Comparison of ENCODE assay signal across 9 cellular contexts in genomic region chr21:41876928-41877652, GRCh38. TPM values are rescaled to one million over a fixed set of nuclear protein-coding genes. Genes with fewer than 3 reads are reported as not detected.
DNase-seq lines count a peak whose midpoint lies in the region; ATAC-seq and TF ChIP-seq lines count a peak whose summit lies in the region.
"Had no signal": no experiment of that assay in that cellular context is flagged by ENCODE, and none has a peak within 500 bp of the region (broad histone marks: within the 10 kb centered on the region; RNA-seq: fewer than 3 reads in every experiment).

No MANE protein-coding gene starts in this region.

- H3K4me3 ChIP-seq in BLaER1 = peak overlapping the region; percentile 90
- H3K4me3 ChIP-seq in HCT116 (replicated peaks in 1 of 2; ENCODE audit: low read depth in 1 of 2, low read length in 2 of 2) = peak overlapping the region; percentile 70 to 77; a peak in 3 of 4 replicates
- H3K4me3 ChIP-seq in ascending aorta = peak overlapping the region; percentile 87 to 97

- H4K20me1 ChIP-seq in BLaER1 (no peaks in the 10 kb centered on the region), HCT116 (ENCODE audit: insufficient read depth) (no peaks in the 10 kb centered on the region)

- POLR2A ChIA-PET in HCT116 (lab: Charles Lee) = no interaction called here

- H2AFZ ChIP-seq in HCT116 (ENCODE audit: low read depth, low read length, poor library complexity, severe bottlenecking) = no peak overlapping the region

- H3K4me3 Mint-ChIP-seq in natural killer cell = peak overlapping the region; percentile 90

- CTCF ChIA-PET in HCT116 (lab: Charles Lee) = interaction anchor here (1.3 to 1.5 kb wide), 2 partner anchors 240 to 264 kb away, joined by 5 to 6 read pairs; no protein-coding TSS in a partner anchor

- peak overlapping the region in 1 of 2 donors; percentile 65 for H3K27ac Mint-ChIP-seq in natural killer cell

- H3K9me3 Mint-ChIP-seq in natural killer cell = no peaks in the 10 kb centered on the region

- H3K4me1 ChIP-seq in BLaER1 (peaks cover 73% of the 10 kb centered on the region), HCT116 (ENCODE audit: control insufficient read depth in 1 of 2, insufficient read depth in 2 of 2, low read length in 2 of 2) (peaks cover 8 to 25% of the 10 kb centered on the region in 2 experiments), ascending aorta (peaks cover 0 to 2% of the 10 kb centered on the region in 2 donors)

- no peak for ATAC-seq in HCT116
- ATAC-seq in natural killer cell = no peak

- peak overlapping the region; percentile 100 for H3K27ac ChIP-seq in BLaER1
- no peak overlapping the region; the same call in 1 of the 2 replicates for H3K27ac ChIP-seq in HCT116 (ENCODE audit: low read depth, low read length)
- peak overlapping the region in 1 of 2 donors; percentile 81 for H3K27ac ChIP-seq in ascending aorta

- H3K27me3 Mint-ChIP-seq in natural killer cell (ENCODE audit: low read depth in 2 of 2) = no peaks in the 10 kb centered on the region

- no peaks in the 10 kb centered on the region for H3K9me3 ChIP-seq in BLaER1
- no peaks in the 10 kb centered on the region for H3K9me3 ChIP-seq in HCT116 (ENCODE audit: control insufficient read depth in 1 of 2, insufficient read depth in 1 of 2, low read depth in 1 of 2, low read length in 2 of 2)
- H3K9me3 ChIP-seq in ascending aorta = no peaks in the 10 kb centered on the region
- H3K9me3 ChIP-seq: heart left ventricle had no signal

- peaks cover 57% of the 10 kb centered on the region for H3K79me2 ChIP-seq in HCT116 (ENCODE audit: insufficient read depth, low read length)

- BruUV-seq in HCT116 (replicated peaks; lab: Mats Ljungman, UMichigan) = no TSS peak

- H3K36me3 Mint-ChIP-seq in natural killer cell = no peaks in the 10 kb centered on the region

- intact Hi-C loops in HCT116 (cut with micrococcal nuclease) (loop anchor here (5.0 to 10.0 kb wide), 2 partner anchors 75 to 238 kb away; partner anchors contain the start of gene C2CD2), ascending aorta (cut with DNase I) (loop anchor here (5.0 kb wide), 3 partner anchors 45 to 265 kb away; no protein-coding TSS in a partner anchor), natural killer cell (cut with micrococcal nuclease) (loop anchor here (5.0 kb wide), 3 partner anchors 50 to 185 kb away; partner anchors contain the start of gene ZBTB21)

- TF ChIP-seq POLR2A in HCT116 (IDR thresholded peaks at IDR 0.05; ENCODE audit: borderline replicate concordance, extremely low read depth, insufficient read depth, insufficient read length) = no peak

- TF ChIP-seq CTCF in HCT116 (IDR thresholded peaks at IDR 0.05 in 2 of 3, conservative IDR thresholded peaks at IDR 0.05 in 1 of 3; ENCODE audit: borderline replicate concordance in 1 of 3, insufficient read depth in 1 of 3, low read depth in 2 of 3, low read length in 2 of 3) (no peak), ascending aorta (IDR thresholded peaks at IDR 0.05) (no peak), natural killer cell (IDR thresholded peaks at IDR 0.05) (no peak)

- H3K4me2 ChIP-seq in BLaER1 (peak overlapping the region; percentile 82), HCT116 (ENCODE audit: low read length) (peak overlapping the region; percentile 85)

- DNase-seq in HCT116 (ENCODE audit: low read depth, low spot score) (no peak), ascending aorta (ENCODE audit: low spot score in 2 of 2) (no peak), natural killer cell (no peak), NCI-H1092 treated with DMSO at 0.1 percent for 48 hours (lab: John Stamatoyannopoulos, UW) (no peak), HCEC 1CT (no peak), NCI-H128 (lab: John Stamatoyannopoulos, UW; ENCODE audit: unreplicated experiment) (no peak), GOT3 (lab: John Stamatoyannopoulos, UW) (no peak)
- DNase-seq: heart left ventricle had no signal

- no peaks in the 10 kb centered on the region for H3K9me2 ChIP-seq in HCT116 (ENCODE audit: insufficient read depth)

- H3K4me1 Mint-ChIP-seq in natural killer cell = peaks cover 23 to 40% of the 10 kb centered on the region in 2 donors

- TF ChIP-seq RAD21 in HCT116 (IDR thresholded peaks at IDR 0.05; ENCODE audit: low read depth) = no peak

- H3K9ac ChIP-seq in BLaER1 (peak overlapping the region; percentile 100), HCT116 (ENCODE audit: low read length) (peak overlapping the region; percentile 88; the same call in 1 of the 2 replicates)

- RAD21 ChIA-PET in HCT116 (lab: Charles Lee; ENCODE audit: low non-redundant PET in 1 of 2, low total read pairs in 2 of 2, uncharacterized antibody in 2 of 2, unreplicated experiment in 2 of 2) = no interaction called here

- H3K36me3 ChIP-seq in BLaER1 (no peaks in the 10 kb centered on the region), HCT116 (ENCODE audit: control insufficient read depth in 1 of 2, insufficient read depth in 2 of 2, low read length in 2 of 2) (0 out of 4 replicates have a peak, but pooled peaks cover 0 to 5% of the 10 kb centered on the region in 2 experiments), ascending aorta (peaks cover 0 to 2% of the 10 kb centered on the region in 2 donors)
- H3K36me3 ChIP-seq: heart left ventricle had no signal

- H3K27me3 ChIP-seq in BLaER1 = no peaks in the 10 kb centered on the region
- no peaks in the 10 kb centered on the region for H3K27me3 ChIP-seq in HCT116 (ENCODE audit: insufficient read depth, low read length)
- H3K27me3 ChIP-seq in ascending aorta = no peaks in the 10 kb centered on the region
- H3K27me3 ChIP-seq: heart left ventricle had no signal

TF ChIP-seq in HCT116, 20 proteins besides CTCF, POLR2A, EP300 and RAD21 (continues in another document):
- TF ChIP-seq ELF1 (IDR thresholded peaks at IDR 0.05; ENCODE audit: borderline replicate concordance, low read depth) = no peak
- no peak for TF ChIP-seq MAX (IDR thresholded peaks at IDR 0.05)
- no peak for TF ChIP-seq REST (IDR thresholded peaks at IDR 0.05; ENCODE audit: low read depth)
- no peak for TF ChIP-seq ZNF274 (IDR thresholded peaks at IDR 0.05; ENCODE audit: low read depth, low read length)
- no peak for TF ChIP-seq EZH2 (IDR thresholded peaks at IDR 0.05)
- TF ChIP-seq SIN3A (IDR thresholded peaks at IDR 0.05; ENCODE audit: low read depth) = no peak
- TF ChIP-seq EGR1 (IDR thresholded peaks at IDR 0.05; ENCODE audit: low read depth) = no peak
- no peak for TF ChIP-seq EZH2phosphoT487 (IDR thresholded peaks at IDR 0.05; ENCODE audit: borderline replicate concordance)
- TF ChIP-seq JUND (IDR thresholded peaks at IDR 0.05) = no peak
- TF ChIP-seq ATF3 (IDR thresholded peaks at IDR 0.05) = no peak
- TF ChIP-seq ZBTB33 (IDR thresholded peaks at IDR 0.05; ENCODE audit: extremely low read depth, insufficient replicate concordance, low read length) = no peak
- TF ChIP-seq CBX3 (IDR thresholded peaks at IDR 0.05; ENCODE audit: low read depth) = no peak
- no peak for TF ChIP-seq ZFX (IDR thresholded peaks at IDR 0.05)
- TF ChIP-seq SRF (IDR thresholded peaks at IDR 0.05; ENCODE audit: low read depth) = no peak
- TF ChIP-seq YY1 (IDR thresholded peaks at IDR 0.05; ENCODE audit: extremely low read depth, insufficient replicate concordance, low read depth, low read length) = no peak

RNA-seq across cellular contexts. Expression of gene PRDM15, which starts 2.1 kb away (rescaled TPM):
- total RNA-seq in HCT116 (2021; ENCODE audit: unreplicated experiment) = 9.8 TPM
- 5.1 and 7.1 TPM in 2 replicates for polyA plus RNA-seq in HCT116 (2012)
- total RNA-seq in ascending aorta = 20.5 TPM
- 10 to 100 TPM; 11.4 to 13.5 (median 11.9) TPM for total RNA-seq in natural killer cell
